17 cellular contexts compared by ENCODE assay signal in the genomic region with DNA sequence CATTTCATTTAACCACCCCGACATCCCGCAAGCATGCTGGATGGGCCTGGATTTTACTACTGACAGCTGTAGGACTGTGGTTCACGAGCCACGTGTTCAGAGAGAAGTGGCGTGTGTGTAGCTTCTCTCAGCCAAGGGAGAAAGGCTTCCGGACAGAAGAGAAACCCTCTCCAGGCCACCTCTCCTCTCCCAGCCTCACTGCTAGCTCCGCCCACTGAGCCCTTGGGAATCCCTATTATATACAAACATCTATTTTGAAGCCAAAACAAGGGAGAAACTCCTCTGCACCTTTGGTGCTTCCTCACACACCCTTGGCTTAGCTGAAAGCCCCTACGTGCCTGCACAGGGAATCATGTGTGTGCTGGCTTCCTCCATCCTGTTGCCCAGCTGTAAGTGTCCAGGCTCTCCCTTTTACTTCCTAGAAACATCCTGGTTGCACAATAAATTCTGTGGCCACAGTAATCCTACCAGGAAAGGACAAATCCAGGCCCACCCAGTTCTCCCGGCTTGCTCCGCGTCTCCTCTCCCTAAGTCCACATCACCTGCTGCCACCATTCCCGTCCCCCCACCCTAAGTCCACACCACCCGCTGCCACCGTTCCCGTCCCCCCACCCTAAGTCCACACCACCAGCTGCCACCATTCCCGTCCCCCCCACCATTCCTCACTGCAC. TPM values are rescaled to one million over a fixed set of nuclear protein-coding genes. Genes with fewer than 3 reads are reported as not detected.
A peak's percentile ranks its signal among the peaks of the same experiment; 100 is the strongest.
DNase-seq lines count a peak whose midpoint lies in the region; ATAC-seq and TF ChIP-seq lines count a peak whose summit lies in the region.
"Had no signal": no experiment of that assay in that cellular context is flagged by ENCODE, and none has a peak within 500 bp of the region (broad histone marks: within the 10 kb centered on the region; RNA-seq: fewer than 3 reads in every experiment).

No MANE protein-coding gene starts in this region.

- H3K36me3 ChIP-seq in left ventricle myocardium inferior (no peaks in the 10 kb centered on the region), neural progenitor cell (no peaks in the 10 kb centered on the region), aorta (ENCODE audit: control insufficient read depth in 1 of 2, insufficient read depth in 2 of 2, low read length in 1 of 2) (no peaks in the 10 kb centered on the region)
- H3K36me3 ChIP-seq: SJCRH30 had no signal

- H3K9me3 ChIP-seq in left ventricle myocardium inferior (replicated peaks): no peaks in the 10 kb centered on the region
- no peaks in the 10 kb centered on the region for H3K9me3 ChIP-seq in neural progenitor cell (ENCODE audit: low read depth)
- H3K9me3 ChIP-seq in aorta (ENCODE audit: control insufficient read depth, low read length): no peaks in the 10 kb centered on the region
- H3K9me3 ChIP-seq: SJCRH30 had no signal

- H3K4me1 Mint-ChIP-seq in stimulated activated naive CD8-positive, alpha-beta T cell treated with anti-CD3 and anti-CD28 coated beads, Interleukin-15, amount 100 ng/mL, for 72 hours: peaks cover 68% of the 10 kb centered on the region
- H3K4me1 Mint-ChIP-seq in neural progenitor cell: peaks cover 19% of the 10 kb centered on the region

- peaks cover 44% of the 10 kb centered on the region for H3K4me1 ChIP-seq in left ventricle myocardium inferior
- no peaks in the 10 kb centered on the region for H3K4me1 ChIP-seq in neural progenitor cell
- no peaks in the 10 kb centered on the region for H3K4me1 ChIP-seq in aorta (ENCODE audit: control insufficient read depth in 1 of 2, insufficient read depth in 2 of 2, low read length in 2 of 2)

- H3K27me3 ChIP-seq in left ventricle myocardium inferior (ENCODE audit: low read depth) (no peaks in the 10 kb centered on the region), neural progenitor cell (no peaks in the 10 kb centered on the region), aorta (ENCODE audit: control insufficient read depth in 1 of 2, insufficient read depth in 2 of 2, low read length in 1 of 2) (no peaks in the 10 kb centered on the region)

- no peaks in the 10 kb centered on the region for H4K20me1 ChIP-seq in neural progenitor cell (ENCODE audit: low read depth)

- H3K4me2 ChIP-seq in neural progenitor cell: no peak overlapping the region

- no peak overlapping the region for H2AFZ ChIP-seq in neural progenitor cell (replicated peaks)

- H3K27ac Mint-ChIP-seq in stimulated activated naive CD8-positive, alpha-beta T cell treated with anti-CD3 and anti-CD28 coated beads, Interleukin-15, amount 100 ng/mL, for 72 hours: peak overlapping the region in 1 of 2 donors; percentile 98
- H3K27ac Mint-ChIP-seq in neural progenitor cell: peak overlapping the region; percentile 51
- H3K27ac Mint-ChIP-seq: naive B cell; stimulated activated effector memory CD8-positive, alpha-beta T cell treated with anti-CD3 and anti-CD28 coated beads, Interleukin-12 subunit alpha, Interleukin-12 subunit beta, amount 100 ng/mL, for 72 hours had no signal

- no peaks in the 10 kb centered on the region for H3K79me2 ChIP-seq in neural progenitor cell (ENCODE audit: low read depth)

- TF ChIP-seq CTCF in left ventricle myocardium inferior (IDR thresholded peaks at IDR 0.05; ENCODE audit: borderline replicate concordance) (no peak), neural progenitor cell (IDR thresholded peaks at IDR 0.05) (no peak)

- peaks cover 17% of the 10 kb centered on the region for H3K27me3 Mint-ChIP-seq in stimulated activated naive CD8-positive, alpha-beta T cell treated with anti-CD3 and anti-CD28 coated beads, Interleukin-15, amount 100 ng/mL, for 72 hours
- H3K27me3 Mint-ChIP-seq in neural progenitor cell (ENCODE audit: insufficient read depth, low read depth): peaks cover 8% of the 10 kb centered on the region
- H3K27me3 Mint-ChIP-seq: brain had no signal

- no peak overlapping the region for H3K9ac ChIP-seq in neural progenitor cell

- H3F3A ChIP-seq in neural progenitor cell (ENCODE audit: low read depth): no peaks in the 10 kb centered on the region

- no peak for DNase-seq in stimulated activated naive CD8-positive, alpha-beta T cell treated with anti-CD3 and anti-CD28 coated beads, Interleukin-15, amount 100 ng/mL, for 72 hours
- no peak for DNase-seq in stimulated activated naive CD8-positive, alpha-beta T cell treated with anti-CD3 and anti-CD28 coated beads, Interleukin-15, Interleukin-2, amounts not matched to agents 100 U/mL and 50 U/mL, for 24 hours
- no peak for DNase-seq in left ventricle myocardium inferior
- DNase-seq in neural progenitor cell (ENCODE audit: low spot score): no peak
- DNase-seq in aorta: peak in 1 of 2 donors; percentile 69
- no peak for DNase-seq in GM19238 (ENCODE audit: insufficient read length, low spot score)
- no peak for DNase-seq in SKM-1 treated with dmso at 0.1 percent for 144 hours (lab: John Stamatoyannopoulos, UW; ENCODE audit: unreplicated experiment)
- no peak for DNase-seq in NCI-H748 treated with DMSO at 0.1 percent for 48 hours (lab: John Stamatoyannopoulos, UW)
- DNase-seq: activated effector memory CD4-positive, alpha-beta T cell treated with Interleukin-2 at 50 U/mL for 16 hours; Calu3; effector CD4-positive, alpha-beta T cell; foreskin melanocyte; naive B cell; NCI-H1092; SJCRH30 had no signal

- peaks cover 4% of the 10 kb centered on the region for H3K36me3 Mint-ChIP-seq in neural progenitor cell
- H3K36me3 Mint-ChIP-seq: brain; naive B cell; stimulated activated effector memory CD8-positive, alpha-beta T cell treated with anti-CD3 and anti-CD28 coated beads, Interleukin-12 subunit alpha, Interleukin-12 subunit beta, amount 100 ng/mL, for 72 hours had no signal

- no peaks in the 10 kb centered on the region for H3K9me3 Mint-ChIP-seq in stimulated activated naive CD8-positive, alpha-beta T cell treated with anti-CD3 and anti-CD28 coated beads, Interleukin-15, amount 100 ng/mL, for 72 hours
- no peaks in the 10 kb centered on the region for H3K9me3 Mint-ChIP-seq in neural progenitor cell
- H3K9me3 Mint-ChIP-seq: stimulated activated effector memory CD8-positive, alpha-beta T cell treated with anti-CD3 and anti-CD28 coated beads, Interleukin-12 subunit alpha, Interleukin-12 subunit beta, amount 100 ng/mL, for 72 hours had no signal

- ATAC-seq in stimulated activated naive CD8-positive, alpha-beta T cell treated with anti-CD3 and anti-CD28 coated beads, Interleukin-15, amount 100 ng/mL, for 72 hours: peak; percentile 52
- ATAC-seq in stimulated activated naive CD8-positive, alpha-beta T cell treated with anti-CD3 and anti-CD28 coated beads, Interleukin-15, Interleukin-2, amounts not matched to agents 100 U/mL and 50 U/mL, for 24 hours: no peak
- peak; percentile 62 for ATAC-seq in aorta (ENCODE audit: low FRiP score)
- ATAC-seq: stimulated activated effector memory CD8-positive, alpha-beta T cell treated with anti-CD3 and anti-CD28 coated beads, Interleukin-12 subunit alpha, Interleukin-12 subunit beta, amount 100 ng/mL, for 72 hours had no signal

- intact Hi-C loops in left ventricle myocardium inferior (cut with micrococcal nuclease): no loop called here
- intact Hi-C loops in aorta (cut with DNase I): no loop called here

- H3K27ac ChIP-seq in left ventricle myocardium inferior (replicated peaks): peak overlapping the region; percentile 76
- H3K27ac ChIP-seq in neural progenitor cell: no peak overlapping the region
- no peak overlapping the region for H3K27ac ChIP-seq in aorta (ENCODE audit: low read depth in 1 of 2, low read length in 2 of 2)
- H3K27ac ChIP-seq: SJCRH30 had no signal

- peak overlapping the region in 1 of 2 donors; percentile 45 for H3K4me3 Mint-ChIP-seq in stimulated activated naive CD8-positive, alpha-beta T cell treated with anti-CD3 and anti-CD28 coated beads, Interleukin-15, amount 100 ng/mL, for 72 hours
- no peak overlapping the region for H3K4me3 Mint-ChIP-seq in neural progenitor cell
- H3K4me3 Mint-ChIP-seq: brain; naive B cell; stimulated activated effector memory CD8-positive, alpha-beta T cell treated with anti-CD3 and anti-CD28 coated beads, Interleukin-12 subunit alpha, Interleukin-12 subunit beta, amount 100 ng/mL, for 72 hours had no signal

- H3K4me3 ChIP-seq in left ventricle myocardium inferior (no peak overlapping the region), neural progenitor cell (no peak overlapping the region), aorta (ENCODE audit: low read length in 2 of 2) (no peak overlapping the region)
- H3K4me3 ChIP-seq: SJCRH30 had no signal

- WGBS in aorta, 2 donors: 64 to 69% methylated on average over 16 of the region's 16 CpGs

RNA-seq across cellular contexts. Expression of a gene that starts 30.5 kb away (rescaled TPM):
- total RNA-seq in left ventricle myocardium inferior: 28.6 TPM
- 1.9 and 2.2 TPM in 2 replicates for total RNA-seq in neural progenitor cell (ENCODE audit: low replicate concordance)
- total RNA-seq in aorta: 10 to 100 TPM in 1 of 2 donors, 1 to 10 TPM in 1; 5.0 to 11.2 TPM
- 1 to 10 TPM in 1 of 2 donors, not detected in 1; 1.6 TPM for polyA plus RNA-seq in aorta
